In genomic region chr2:78699696-78700095, GRCh38 we compare ENCODE assay signal across 19 cellular contexts.
DNase-seq lines count a peak whose midpoint lies in the region; ATAC-seq, FAIRE-seq and TF ChIP-seq lines count a peak whose summit lies in the region.
"Had no signal": no experiment of that assay in that cellular context is flagged by ENCODE, and none has a peak within 500 bp of the region (broad histone marks: within the 10 kb centered on the region; RNA-seq: fewer than 3 reads in every experiment).

No MANE protein-coding gene starts in this region.

- intact Hi-C loops in HepG2 (cut with micrococcal nuclease; ENCODE audit: unreplicated experiment), result no loop called here

- no peak overlapping the region for H3K4me2 ChIP-seq in HepG2 (ENCODE audit: low read depth, low read length)
- H3K4me2 ChIP-seq: BLaER1 treated with 17β-estradiol and CSF1 and Interleukin-3, amounts not matched to agents 10 nM and 100 nM had no signal

- no peaks in the 10 kb centered on the region for H3K4me1 ChIP-seq in HepG2 (ENCODE audit: insufficient read depth, low read length)
- H3K4me1 ChIP-seq: BLaER1 treated with 17β-estradiol and CSF1 and Interleukin-3, amounts not matched to agents 10 nM and 100 nM; HAP-1 had no signal

- no peak for ATAC-seq in GM19023 (IDR thresholded peaks at IDR 0.05; ENCODE audit: unreplicated experiment)
- ATAC-seq in HepG2, result no peak
- ATAC-seq: GM12878 had no signal

- H4K20me1 ChIP-seq in HepG2 (ENCODE audit: insufficient read depth, low read length), result no peaks in the 10 kb centered on the region
- H4K20me1 ChIP-seq: BLaER1 treated with 17β-estradiol and CSF1 and Interleukin-3, amounts not matched to agents 10 nM and 100 nM had no signal

- H3K9ac ChIP-seq in HepG2 (ENCODE audit: insufficient read depth, low read depth, low read length), result no peak overlapping the region
- H3K9ac ChIP-seq: BLaER1 treated with 17β-estradiol and CSF1 and Interleukin-3, amounts not matched to agents 10 nM and 100 nM had no signal

- no peaks in the 10 kb centered on the region for H3K9me3 ChIP-seq in HepG2 (ENCODE audit: low read length)
- H3K9me3 ChIP-seq: BLaER1 treated with 17β-estradiol and CSF1 and Interleukin-3, amounts not matched to agents 10 nM and 100 nM; HAP-1 had no signal

- in situ Hi-C loops in HepG2 (cut with HindIII; ENCODE audit: extremely low pct_ligation_motif_present, low pct_unique_long_range_greater_than_20kb), result no loop called here

- no peaks in the 10 kb centered on the region for H3K79me2 ChIP-seq in HepG2 (ENCODE audit: insufficient read depth, low read length)

- 12% methylated on average over 3 of the region's 3 CpGs for WGBS in HepG2 (ENCODE audit: low lambda C conversion rate)

- no peak for FAIRE-seq in HepG2 (lab: Jason Lieb, UNC)
- FAIRE-seq: GM12878, GM18507 had no signal

- H2AFZ ChIP-seq in HepG2 (ENCODE audit: low read length), result no peak overlapping the region

- H3K27me3 ChIP-seq in HepG2 (ENCODE audit: control insufficient read depth in 1 of 2, insufficient read depth in 2 of 2, low read length in 2 of 2), result no peaks in the 10 kb centered on the region; a peak in 1 of 5 replicates
- H3K27me3 ChIP-seq: BLaER1 treated with 17β-estradiol and CSF1 and Interleukin-3, amounts not matched to agents 10 nM and 100 nM had no signal

- TF ChIP-seq EP300 in HepG2 (IDR thresholded peaks at IDR 0.05; ENCODE audit: low read depth in 2 of 2, low read length in 2 of 2) (no peak), HepG2 (CRISPR knock-in tag; IDR thresholded peaks at IDR 0.05; ENCODE audit: borderline replicate concordance) (no peak)

- H3K27ac ChIP-seq in HepG2 (ENCODE audit: extremely low read length, insufficient read depth, low read length), result no peak overlapping the region
- H3K27ac ChIP-seq: 22Rv1; BLaER1 treated with 17β-estradiol and CSF1 and Interleukin-3, amounts not matched to agents 10 nM and 100 nM had no signal

- no peak for TF ChIP-seq POLR2A in HepG2 (IDR thresholded peaks at IDR 0.05; ENCODE audit: insufficient read depth in 1 of 2, low read depth in 2 of 2, low read length in 2 of 2)

- CTCF ChIA-PET in HepG2 (lab: Yijun Ruan, JAX; ENCODE audit: low intra/inter-chr PET ratio, low total read pairs), result no interaction called here

- DNase-seq in A172 (ENCODE audit: low spot score) (peak; percentile 32), M059J (ENCODE audit: low read depth) (peak; percentile 25), foreskin melanocyte (peak; percentile 56), retina (peak; percentile 25), NCI-H1436 treated with DMSO at 0.1 percent for 48 hours (lab: John Stamatoyannopoulos, UW) (no peak), HepG2 (ENCODE audit: low spot score) (no peak), GM03348 (ENCODE audit: low spot score) (no peak)
- DNase-seq: ACHN; Calu3; CD4-positive, CD25-positive, alpha-beta regulatory T cell; DMS 273 treated with DMSO at 0.1 percent for 48 hours; GOT3; KG1 had no signal

- no TSS peak for BruUV-seq in HepG2 (replicated peaks; lab: Mats Ljungman, UMichigan)

- no peak for TF ChIP-seq RAD21 in HepG2 (CRISPR knock-in tag; IDR thresholded peaks at IDR 0.05)

- H3K4me3 ChIP-seq in HepG2 (replicated peaks in 1 of 3; ENCODE audit: insufficient read depth in 1 of 3, low read depth in 2 of 3, low read length in 3 of 3), result no peak overlapping the region
- H3K4me3 ChIP-seq: BLaER1 treated with 17β-estradiol and CSF1 and Interleukin-3, amounts not matched to agents 10 nM and 100 nM; GM12878; HAP-1 had no signal

- POLR2A ChIA-PET in HepG2 (lab: Yijun Ruan, JAX), result no interaction called here

- TF ChIP-seq CTCF in HepG2 (CRISPR knock-in tag; IDR thresholded peaks at IDR 0.05), result no peak

- no peaks in the 10 kb centered on the region for H3K36me3 ChIP-seq in HepG2 (replicated peaks in 1 of 2; ENCODE audit: control insufficient read depth in 1 of 2, insufficient read depth in 2 of 2, low read length in 2 of 2)
- H3K36me3 ChIP-seq: BLaER1 treated with 17β-estradiol and CSF1 and Interleukin-3, amounts not matched to agents 10 nM and 100 nM; HAP-1 had no signal

TF ChIP-seq in HepG2, 621 proteins besides CTCF, POLR2A, EP300 and RAD21:
- TF ChIP-seq SNAI1 (CRISPR knock-in tag; IDR thresholded peaks at IDR 0.05; ENCODE audit: borderline replicate concordance), result no peak
- no peak for TF ChIP-seq TGIF2 (CRISPR knock-in tag; IDR thresholded peaks at IDR 0.05)
- TF ChIP-seq HOXA9 (CRISPR knock-in tag; IDR thresholded peaks at IDR 0.05; ENCODE audit: borderline replicate concordance), result no peak
- TF ChIP-seq MIXL1 (CRISPR knock-in tag; IDR thresholded peaks at IDR 0.05), result no peak
- TF ChIP-seq TEAD3 (CRISPR knock-in tag; optimal IDR thresholded peaks at IDR 0.05; ENCODE audit: borderline replicate concordance), result no peak
- no peak for TF ChIP-seq ZNF790 (CRISPR knock-in tag; IDR thresholded peaks at IDR 0.05; ENCODE audit: borderline replicate concordance)
- no peak for TF ChIP-seq GMEB2 (CRISPR knock-in tag; IDR thresholded peaks at IDR 0.05; ENCODE audit: low read depth)
- no peak for TF ChIP-seq ZNF556 (CRISPR knock-in tag; IDR thresholded peaks at IDR 0.05; ENCODE audit: borderline replicate concordance)
- TF ChIP-seq ZBTB44 (CRISPR knock-in tag; IDR thresholded peaks at IDR 0.05), result no peak
- no peak for TF ChIP-seq ZNF34 (CRISPR knock-in tag; IDR thresholded peaks at IDR 0.05; ENCODE audit: borderline replicate concordance)
- no peak for TF ChIP-seq THRA (CRISPR knock-in tag; IDR thresholded peaks at IDR 0.05; ENCODE audit: borderline replicate concordance)
- TF ChIP-seq KAT7 (CRISPR knock-in tag; IDR thresholded peaks at IDR 0.05; ENCODE audit: borderline replicate concordance), result no peak
- TF ChIP-seq POLR2G (IDR thresholded peaks at IDR 0.05; ENCODE audit: low read depth, low read length), result no peak
- no peak for TF ChIP-seq CEBPB (IDR thresholded peaks at IDR 0.05; ENCODE audit: borderline replicate concordance, low read depth, low read length)
- no peak for TF ChIP-seq ZNF740 (CRISPR knock-in tag; IDR thresholded peaks at IDR 0.05)

Comparison
In these comparisons a context has a peak if more than half of its experiments do, and no peak if none do; other contexts are left out.
1. DNase-seq: peak in A172 (single experiment), M059J (single experiment), foreskin melanocyte (single experiment) and retina (single experiment); none in NCI-H1436 treated with DMSO at 0.1 percent for 48 hours (single experiment), HepG2 (single experiment) and GM03348 (single experiment).